ENCODE assay signal across 9 cellular contexts in genomic region chr1:185595835-185596667, GRCh38.
DNase-seq lines count a peak whose midpoint lies in the region; ATAC-seq, FAIRE-seq and TF ChIP-seq lines count a peak whose summit lies in the region.
"Had no signal": no experiment of that assay in that cellular context is flagged by ENCODE, and none has a peak within 500 bp of the region (broad histone marks: within the 10 kb centered on the region; RNA-seq: fewer than 3 reads in every experiment).

No MANE protein-coding gene starts in this region.

- no peaks in the 10 kb centered on the region for H3K36me3 ChIP-seq in H1 (ENCODE audit: control insufficient read depth in 2 of 4, insufficient read depth in 4 of 4, low read length in 3 of 4)

- peak; percentile 13 for FAIRE-seq in H1 (lab: Jason Lieb, UNC)

- no peak overlapping the region for H3K4me2 ChIP-seq in H1 (ENCODE audit: insufficient read depth in 1 of 2, low read depth in 2 of 2, low read length in 2 of 2)

- H3K27ac Mint-ChIP-seq in activated CD4-positive, alpha-beta T cell treated with anti-CD3 and anti-CD28 coated beads, Interleukin-2, amount 10 ng/mL, durations not matched to agents 7 days and 5 days, result no peak overlapping the region
- no peak overlapping the region for H3K27ac Mint-ChIP-seq in neural crest cell (ENCODE audit: unreplicated experiment)
- H3K27ac Mint-ChIP-seq: stimulated activated naive CD8-positive, alpha-beta T cell treated with anti-CD3 and anti-CD28 coated beads, Interleukin-15, Interleukin-2, amounts not matched to agents 100 ng/mL and 50 ng/mL, for 24 hours had no signal

- H3K4me1 ChIP-seq in H1 (replicated peaks in 1 of 4; ENCODE audit: control insufficient read depth in 3 of 4, insufficient read depth in 4 of 4, low read length in 3 of 4), result no peaks in the 10 kb centered on the region

- TF ChIP-seq POLR2A in H1 (IDR thresholded peaks at IDR 0.05; ENCODE audit: control extremely low read depth in 1 of 2, low read depth in 2 of 2, low read length in 2 of 2), result no peak

- H3K9ac ChIP-seq in H1 (replicated peaks in 1 of 4; ENCODE audit: extremely low read depth in 1 of 4, low read depth in 3 of 4, low read length in 3 of 4), result no peak overlapping the region

- H3K79me1 ChIP-seq in H1 (ENCODE audit: low read depth, low read length), result no peaks in the 10 kb centered on the region; the same call in 1 of the 2 replicates

- no peak overlapping the region for H3K27ac ChIP-seq in AG04450 (ENCODE audit: low read depth, low read length)
- H3K27ac ChIP-seq in H1 (ENCODE audit: low read depth, low read length), result no peak overlapping the region

- H3K9me3 Mint-ChIP-seq in activated CD4-positive, alpha-beta T cell treated with anti-CD3 and anti-CD28 coated beads, Interleukin-2, amount 10 ng/mL, durations not matched to agents 7 days and 5 days, result no peaks in the 10 kb centered on the region
- H3K9me3 Mint-ChIP-seq in neural crest cell, result no peaks in the 10 kb centered on the region
- H3K9me3 Mint-ChIP-seq: stimulated activated naive CD8-positive, alpha-beta T cell treated with anti-CD3 and anti-CD28 coated beads, Interleukin-15, Interleukin-2, amounts not matched to agents 100 ng/mL and 50 ng/mL, for 24 hours had no signal

- no peaks in the 10 kb centered on the region for H3K79me2 ChIP-seq in H1 (ENCODE audit: control insufficient read depth in 1 of 2, insufficient read depth in 2 of 2, low read length in 2 of 2)

- H2BK20ac ChIP-seq in H1 (ENCODE audit: low read length), result no peak overlapping the region

- POLR2A ChIA-PET in AG04450 (lab: Yijun Ruan, JAX) (no interaction called here), H1 (lab: Charles Lee; ENCODE audit: partially characterized antibody) (interaction anchor here (1.3 to 1.6 kb wide), 2 partner anchors 279 to 292 kb away, joined by 3 to 8 read pairs; partner anchors contain the start of gene IVNS1ABP)
- POLR2A ChIA-PET in activated CD4-positive, alpha-beta T cell treated with anti-CD3 and anti-CD28 coated beads, Interleukin-2, amount 10 ng/mL, durations not matched to agents 7 days and 5 days (lab: Charles Lee), result interaction anchor here (0.6 kb wide), 1 partner anchor 300 kb away, joined by 7 read pairs; no protein-coding TSS in a partner anchor

- H2BK120ac ChIP-seq in H1 (replicated peaks; ENCODE audit: low read depth, low read length), result no peak overlapping the region

- H3K9me3 ChIP-seq in AG04450 (ENCODE audit: control insufficient read depth, insufficient read depth, low read length) (no peaks in the 10 kb centered on the region), H1 (ENCODE audit: insufficient read depth in 2 of 2, low read depth in 1 of 2, low read length in 1 of 2) (no peaks in the 10 kb centered on the region)

- no peaks in the 10 kb centered on the region for H4K20me1 ChIP-seq in H1 (replicated peaks in 1 of 2; ENCODE audit: control insufficient read depth in 1 of 2, insufficient read depth in 2 of 2, low read length in 2 of 2)

- H2BK12ac ChIP-seq in H1 (ENCODE audit: low read depth, low read length), result no peak overlapping the region

- H2BK5ac ChIP-seq in H1 (ENCODE audit: low read depth, low read length), result no peak overlapping the region

- no peak overlapping the region for H3K18ac ChIP-seq in H1 (ENCODE audit: extremely low read depth, low read length)

- WGBS in H1 (ENCODE audit: extremely low coverage in 1 of 2, insufficient coverage in 1 of 2, insufficient read length in 1 of 2, insufficient replicate concordance in 2 of 2, low coverage in 1 of 2, low lambda C conversion rate in 2 of 2, missing lambda C conversion rate in 1 of 2), 2 experiments, result 60% methylated on average over 3 of the region's 3 CpGs; no CpG with 5 or more reads in 1 of the 2 experiments

- no peak overlapping the region for H4K91ac ChIP-seq in H1 (replicated peaks; ENCODE audit: insufficient read length, low read length)

- peak; percentile 83 for TF ChIP-seq CTCF in AG04450 (IDR thresholded peaks at IDR 0.05; ENCODE audit: low read depth, low read length)
- TF ChIP-seq CTCF in H1 (IDR thresholded peaks at IDR 0.05; ENCODE audit: control extremely low read depth in 1 of 3, insufficient read depth in 1 of 3, low read depth in 1 of 3, low read length in 3 of 3), result peak in 2 of 3 experiments; percentile 73 to 88; a peak in 3 of 4 replicates
- peak; percentile 78 for TF ChIP-seq CTCF in neural crest cell (conservative IDR thresholded peaks at IDR 0.05)

- TF ChIP-seq EP300 in H1 (IDR thresholded peaks at IDR 0.05; ENCODE audit: borderline replicate concordance in 1 of 2, low read depth in 2 of 2, low read length in 2 of 2), result no peak

- peak; percentile 57 to 77 for TF ChIP-seq RAD21 in H1 (IDR thresholded peaks at IDR 0.05 in 1 of 2, conservative IDR thresholded peaks at IDR 0.05 in 1 of 2; ENCODE audit: low read depth in 2 of 2, low read length in 2 of 2)

- H3K14ac ChIP-seq in H1 (ENCODE audit: insufficient read length), result no peak overlapping the region

- no peaks in the 10 kb centered on the region for H3K27me3 Mint-ChIP-seq in activated CD4-positive, alpha-beta T cell treated with anti-CD3 and anti-CD28 coated beads, Interleukin-2, amount 10 ng/mL, durations not matched to agents 7 days and 5 days
- H3K27me3 Mint-ChIP-seq in neural crest cell (ENCODE audit: low read depth), result no peaks in the 10 kb centered on the region
- H3K27me3 Mint-ChIP-seq: stimulated activated naive CD8-positive, alpha-beta T cell treated with anti-CD3 and anti-CD28 coated beads, Interleukin-15, Interleukin-2, amounts not matched to agents 100 ng/mL and 50 ng/mL, for 24 hours had no signal

- H2BK15ac ChIP-seq in H1 (ENCODE audit: low read length), result no peak overlapping the region

- H3K23ac ChIP-seq in H1 (ENCODE audit: insufficient read length), result no peak overlapping the region

- no peak overlapping the region for H2AK5ac ChIP-seq in H1 (ENCODE audit: low read depth, low read length)

- no peak overlapping the region for H3K56ac ChIP-seq in H1 (replicated peaks; ENCODE audit: insufficient read length, low read depth, low read length)

- CTCF ChIA-PET in AG04450 (lab: Charles Lee), result interaction anchor here (0.6 to 3.6 kb wide), 63 partner anchors 9 to 605 kb away, joined by 3 to 27 read pairs (median 4); no protein-coding TSS in a partner anchor
- CTCF ChIA-PET in activated CD4-positive, alpha-beta T cell treated with anti-CD3 and anti-CD28 coated beads, Interleukin-2, amount 10 ng/mL, durations not matched to agents 7 days and 5 days (lab: Charles Lee), result interaction anchor here (0.6 to 2.0 kb wide), 21 partner anchors 9 to 358 kb away, joined by 3 to 12 read pairs (median 4); no protein-coding TSS in a partner anchor
- CTCF ChIA-PET in H1 (lab: Charles Lee; ENCODE audit: partially characterized antibody), result interaction anchor here (0.6 to 3.8 kb wide), 80 partner anchors 8 to 729 kb away, joined by 3 to 33 read pairs (median 5); partner anchors contain the start of gene IVNS1ABP

- DNase-seq in AG04450 (ENCODE audit: low read depth, low spot score) (peak; percentile 6), NCI-H446 treated with DMSO at 0.1 percent for 48 hours (lab: John Stamatoyannopoulos, UW) (peak; percentile 7), H1 (ENCODE audit: low read depth in 1 of 2, low spot score in 2 of 2) (peak; percentile 23 to 77), neural crest cell (ENCODE audit: low read depth, low spot score) (peak; percentile 54), cerebellum (ENCODE audit: low spot score) (no peak)
- DNase-seq in activated CD4-positive, alpha-beta T cell treated with anti-CD3 and anti-CD28 coated beads, Interleukin-2, amount 10 ng/mL, durations not matched to agents 7 days and 5 days, result peak; percentile 57

- no peak overlapping the region for H2AFZ ChIP-seq in H1 (ENCODE audit: low read length)

- H3K27me3 ChIP-seq in AG04450 (ENCODE audit: control insufficient read depth, insufficient read depth, low read length) (no peaks in the 10 kb centered on the region), H1 (replicated peaks in 1 of 4; ENCODE audit: control insufficient read depth in 3 of 4, extremely low read depth in 1 of 4, insufficient read depth in 3 of 4, low read length in 3 of 4) (no peaks in the 10 kb centered on the region)

- H4K5ac ChIP-seq in H1 (ENCODE audit: insufficient read length, low read depth, low read length), result no peak overlapping the region

- H4K8ac ChIP-seq in H1 (ENCODE audit: extremely low read depth, insufficient read depth, low read length), result no peak overlapping the region

- H3K23me2 ChIP-seq in H1 (ENCODE audit: low read depth, low read length), result no peaks in the 10 kb centered on the region

- no peak overlapping the region for H3K4ac ChIP-seq in H1 (replicated peaks; ENCODE audit: insufficient read length, low read depth, low read length)

- H3K4me1 Mint-ChIP-seq in activated CD4-positive, alpha-beta T cell treated with anti-CD3 and anti-CD28 coated beads, Interleukin-2, amount 10 ng/mL, durations not matched to agents 7 days and 5 days, result peaks cover 10% of the 10 kb centered on the region
- H3K4me1 Mint-ChIP-seq in neural crest cell, result no peaks in the 10 kb centered on the region

- no peak overlapping the region for H3K4me3 Mint-ChIP-seq in activated CD4-positive, alpha-beta T cell treated with anti-CD3 and anti-CD28 coated beads, Interleukin-2, amount 10 ng/mL, durations not matched to agents 7 days and 5 days
- no peak overlapping the region for H3K4me3 Mint-ChIP-seq in neural crest cell
- H3K4me3 Mint-ChIP-seq: stimulated activated naive CD8-positive, alpha-beta T cell treated with anti-CD3 and anti-CD28 coated beads, Interleukin-15, Interleukin-2, amounts not matched to agents 100 ng/mL and 50 ng/mL, for 24 hours had no signal

- H3K4me3 ChIP-seq in AG04450 (ENCODE audit: low read depth, low read length) (no peak overlapping the region), H1 (ENCODE audit: extremely low read depth in 1 of 4, insufficient read depth in 2 of 4, low read depth in 3 of 4, low read length in 4 of 4) (no peak overlapping the region)

- peak; percentile 85 for ATAC-seq in GM18498 (IDR thresholded peaks at IDR 0.05; ENCODE audit: unreplicated experiment)
- peak; percentile 96 for ATAC-seq in HG02885 (IDR thresholded peaks at IDR 0.05; ENCODE audit: poor library complexity, unreplicated experiment)

- H3K36me3 Mint-ChIP-seq in activated CD4-positive, alpha-beta T cell treated with anti-CD3 and anti-CD28 coated beads, Interleukin-2, amount 10 ng/mL, durations not matched to agents 7 days and 5 days (ENCODE audit: low read depth), result no peaks in the 10 kb centered on the region
- H3K36me3 Mint-ChIP-seq in neural crest cell (ENCODE audit: low read depth), result no peaks in the 10 kb centered on the region

TF ChIP-seq in H1, 55 proteins besides CTCF, POLR2A, EP300 and RAD21:
- no peak for TF ChIP-seq CHD2 (IDR thresholded peaks at IDR 0.05; ENCODE audit: low read length)
- no peak for TF ChIP-seq NANOG (IDR thresholded peaks at IDR 0.05; ENCODE audit: insufficient read depth, low read depth, low read length, poor library complexity, severe bottlenecking)
- TF ChIP-seq YY1 (IDR thresholded peaks at IDR 0.05; ENCODE audit: low read depth, low read length), result peak; percentile 14; the same call in 1 of the 2 replicates
- no peak for TF ChIP-seq KDM5A (IDR thresholded peaks at IDR 0.05; ENCODE audit: low read length)
